ENCODE assay signal across 22 cellular contexts in genomic region chr2:233266481-233266880, GRCh38. TPM values are rescaled to one million over a fixed set of nuclear protein-coding genes. Genes with fewer than 3 reads are reported as not detected.
A peak's percentile ranks its signal among the peaks of the same experiment; 100 is the strongest.
DNase-seq lines count a peak whose midpoint lies in the region; ATAC-seq and TF ChIP-seq lines count a peak whose summit lies in the region.
"Had no signal": no experiment of that assay in that cellular context is flagged by ENCODE, and none has a peak within 500 bp of the region (broad histone marks: within the 10 kb centered on the region; RNA-seq: fewer than 3 reads in every experiment).

No MANE protein-coding gene starts in this region.

- no peaks in the 10 kb centered on the region for H3K27me3 ChIP-seq in CD4-positive, alpha-beta T cell (ENCODE audit: control insufficient read depth, insufficient read depth, low read length)
- H3K27me3 ChIP-seq in CD8-positive, alpha-beta memory T cell (ENCODE audit: insufficient read depth, low read length, poor library complexity, severe bottlenecking): no peaks in the 10 kb centered on the region
- H3K27me3 ChIP-seq: esophagus muscularis mucosa, gastroesophageal sphincter had no signal

- intact Hi-C loops in CD4-positive, alpha-beta T cell (cut with DNase I, micrococcal nuclease): loop anchor here (5.0 kb wide), 3 partner anchors 86 to 184 kb away; partner anchors contain the start of gene DGKD (in 1 of the 2)
- intact Hi-C loops in Calu3 (cut with micrococcal nuclease; ENCODE audit: unreplicated experiment): no loop called here

- no peak for DNase-seq in CD4-positive, alpha-beta T cell
- no peak for DNase-seq in CD8-positive, alpha-beta memory T cell
- DNase-seq in naive thymus-derived CD8-positive, alpha-beta T cell: no peak
- no peak for DNase-seq in stimulated activated naive CD4-positive, alpha-beta T cell (lab: John Stamatoyannopoulos, UW)
- DNase-seq in dedifferentiated amniotic fluid mesenchymal stem cell (ENCODE audit: extremely low spot score) (no peak), Calu3 (no peak)
- DNase-seq: activated gamma-delta T cell treated with Interleukin-2 at 50 U/mL for 16 hours; effector CD8-positive, alpha-beta T cell; Karpas-422; mesenchymal stem cell; NCI-H1930; NCI-H226; PC-3; SIG-M5; stimulated activated CD4-positive, alpha-beta T cell treated with anti-CD3 and anti-CD28 coated beads, Interleukin-1b, Interleukin-23, amount 100 ng/mL, for 48 hours had no signal

- no peak for TF ChIP-seq CTCF in CD4-positive, alpha-beta T cell (IDR thresholded peaks at IDR 0.05)
- TF ChIP-seq CTCF in Calu3 (IDR thresholded peaks at IDR 0.05; ENCODE audit: unreplicated experiment): no peak

- CTCF ChIA-PET in CD4-positive, alpha-beta T cell (lab: Charles Lee): interaction anchor here (0.5 kb wide), 1 partner anchor 8 kb away, joined by 3 read pairs; no protein-coding TSS in a partner anchor
- CTCF ChIA-PET in CD8-positive, alpha-beta memory T cell (lab: Charles Lee): interaction anchor here (1.7 to 5.2 kb wide), 2 partner anchors 15 to 59 kb away, joined by 4 to 23 read pairs; partner anchors contain the start of gene ATG16L1
- CTCF ChIA-PET in Calu3 (lab: Charles Lee): no interaction called here

- POLR2A ChIA-PET in CD4-positive, alpha-beta T cell (lab: Charles Lee): interaction anchor here (2.8 to 3.7 kb wide), 2 partner anchors 10 to 14 kb away, joined by 16 to 82 read pairs; partner anchors contain the start of gene ATG16L1
- POLR2A ChIA-PET in CD8-positive, alpha-beta memory T cell (lab: Charles Lee): interaction anchor here (0.6 kb wide), 2 partner anchors 496 to 529 kb away, joined by 3 read pairs; no protein-coding TSS in a partner anchor
- POLR2A ChIA-PET in naive thymus-derived CD8-positive, alpha-beta T cell (lab: Charles Lee): interaction anchor here (1.4 to 10.0 kb wide), 2 partner anchors 14 to 189 kb away, joined by 4 to 110 read pairs; partner anchors contain the start of gene ATG16L1

- no peaks in the 10 kb centered on the region for H3K9me3 ChIP-seq in CD4-positive, alpha-beta T cell (ENCODE audit: control insufficient read depth, low read length)
- H3K9me3 ChIP-seq in CD8-positive, alpha-beta memory T cell (ENCODE audit: low read length): no peaks in the 10 kb centered on the region
- H3K9me3 ChIP-seq: esophagus muscularis mucosa, gastroesophageal sphincter had no signal

- H3K36me3 ChIP-seq in CD8-positive, alpha-beta memory T cell (ENCODE audit: insufficient read depth, low read length): peaks cover 51% of the 10 kb centered on the region

- H3K27me3 Mint-ChIP-seq in CD4-positive, alpha-beta T cell: no peaks in the 10 kb centered on the region
- no peaks in the 10 kb centered on the region for H3K27me3 Mint-ChIP-seq in CD8-positive, alpha-beta memory T cell
- no peaks in the 10 kb centered on the region for H3K27me3 Mint-ChIP-seq in activated T-helper 17 cell treated with anti-CD3 and anti-CD28 coated beads, Interleukin-2, amount 50 U/mL, for 72 hours
- no peaks in the 10 kb centered on the region for H3K27me3 Mint-ChIP-seq in naive thymus-derived CD8-positive, alpha-beta T cell
- no peaks in the 10 kb centered on the region for H3K27me3 Mint-ChIP-seq in Calu3 (ENCODE audit: unreplicated experiment)

- no peaks in the 10 kb centered on the region for H3K9me3 Mint-ChIP-seq in CD4-positive, alpha-beta T cell
- H3K9me3 Mint-ChIP-seq in CD8-positive, alpha-beta memory T cell: no peaks in the 10 kb centered on the region
- H3K9me3 Mint-ChIP-seq in activated T-helper 17 cell treated with anti-CD3 and anti-CD28 coated beads, Interleukin-2, amount 50 U/mL, for 72 hours: no peaks in the 10 kb centered on the region
- no peaks in the 10 kb centered on the region for H3K9me3 Mint-ChIP-seq in naive thymus-derived CD8-positive, alpha-beta T cell
- H3K9me3 Mint-ChIP-seq in Calu3 (ENCODE audit: low read depth, unreplicated experiment): no peaks in the 10 kb centered on the region

- no peak overlapping the region for H3K4me3 ChIP-seq in CD8-positive, alpha-beta memory T cell (ENCODE audit: low read length)
- H3K4me3 ChIP-seq: esophagus muscularis mucosa, gastroesophageal sphincter had no signal

- peak overlapping the region; percentile 67 for H3K4me3 Mint-ChIP-seq in CD4-positive, alpha-beta T cell
- peak overlapping the region in 3 of 7 donors; percentile 6 to 62 (median 57) for H3K4me3 Mint-ChIP-seq in CD8-positive, alpha-beta memory T cell
- H3K4me3 Mint-ChIP-seq in activated T-helper 17 cell treated with anti-CD3 and anti-CD28 coated beads, Interleukin-2, amount 50 U/mL, for 72 hours: peak overlapping the region; percentile 91
- H3K4me3 Mint-ChIP-seq in naive thymus-derived CD8-positive, alpha-beta T cell: peak overlapping the region in 6 of 10 donors; percentile 26 to 87 (median 57)
- no peak overlapping the region for H3K4me3 Mint-ChIP-seq in Calu3 (ENCODE audit: low read depth, unreplicated experiment)

- peaks cover 96% of the 10 kb centered on the region for H3K36me3 Mint-ChIP-seq in CD4-positive, alpha-beta T cell (ENCODE audit: low read depth)
- H3K36me3 Mint-ChIP-seq in CD8-positive, alpha-beta memory T cell: peaks cover 41 to 84% (median 42%) of the 10 kb centered on the region in 3 donors
- H3K36me3 Mint-ChIP-seq in activated T-helper 17 cell treated with anti-CD3 and anti-CD28 coated beads, Interleukin-2, amount 50 U/mL, for 72 hours (ENCODE audit: low read depth): peaks cover 100% of the 10 kb centered on the region
- peaks cover 10 to 69% (median 51%) of the 10 kb centered on the region in 3 donors for H3K36me3 Mint-ChIP-seq in naive thymus-derived CD8-positive, alpha-beta T cell
- H3K36me3 Mint-ChIP-seq in Calu3 (ENCODE audit: insufficient read depth, unreplicated experiment): peaks cover 38% of the 10 kb centered on the region

- H3K27ac Mint-ChIP-seq in CD4-positive, alpha-beta T cell: peak overlapping the region; percentile 97
- peak overlapping the region; percentile 96 to 100 (median 98) for H3K27ac Mint-ChIP-seq in CD8-positive, alpha-beta memory T cell
- H3K27ac Mint-ChIP-seq in activated T-helper 17 cell treated with anti-CD3 and anti-CD28 coated beads, Interleukin-2, amount 50 U/mL, for 72 hours: peak overlapping the region; percentile 98
- peak overlapping the region; percentile 96 to 100 (median 98) for H3K27ac Mint-ChIP-seq in naive thymus-derived CD8-positive, alpha-beta T cell
- H3K27ac Mint-ChIP-seq in Calu3 (ENCODE audit: unreplicated experiment): no peak overlapping the region

- peak overlapping the region; percentile 88 for H3K27ac ChIP-seq in CD4-positive, alpha-beta T cell (ENCODE audit: low read depth, low read length)
- no peak overlapping the region for H3K27ac ChIP-seq in CD8-positive, alpha-beta memory T cell (ENCODE audit: low read depth, low read length)
- H3K27ac ChIP-seq: esophagus muscularis mucosa, gastroesophageal sphincter had no signal

- H3K4me1 ChIP-seq in CD8-positive, alpha-beta memory T cell (ENCODE audit: insufficient read depth, low read length): peaks cover 68% of the 10 kb centered on the region
- H3K4me1 ChIP-seq: esophagus muscularis mucosa, gastroesophageal sphincter had no signal

- no TSS peak for BruUV-seq in Calu3 (replicated peaks; lab: Mats Ljungman, UMichigan)

- peaks cover 74% of the 10 kb centered on the region for H3K4me1 Mint-ChIP-seq in CD4-positive, alpha-beta T cell (ENCODE audit: low read depth)
- peaks cover 72 to 80% (median 77%) of the 10 kb centered on the region in 3 donors for H3K4me1 Mint-ChIP-seq in CD8-positive, alpha-beta memory T cell
- H3K4me1 Mint-ChIP-seq in activated T-helper 17 cell treated with anti-CD3 and anti-CD28 coated beads, Interleukin-2, amount 50 U/mL, for 72 hours: peaks cover 62% of the 10 kb centered on the region
- H3K4me1 Mint-ChIP-seq in naive thymus-derived CD8-positive, alpha-beta T cell: peaks cover 37 to 78% (median 72%) of the 10 kb centered on the region in 4 donors
- no peaks in the 10 kb centered on the region for H3K4me1 Mint-ChIP-seq in Calu3 (ENCODE audit: low read depth, unreplicated experiment)

- no peak for ATAC-seq in CD4-positive, alpha-beta T cell (ENCODE audit: poor library complexity)
- ATAC-seq in activated T-helper 17 cell treated with anti-CD3 and anti-CD28 coated beads, Interleukin-2, amount 50 U/mL, for 72 hours (replicated peaks): no peak
- no peak for ATAC-seq in naive thymus-derived CD8-positive, alpha-beta T cell
- ATAC-seq: gastroesophageal sphincter, PC-3 had no signal

RNA-seq across cellular contexts. Expression of gene ATG16L1, which starts 15.0 kb away (rescaled TPM):
- 100 to 1,000 TPM; 134 to 135 TPM for total RNA-seq in CD4-positive, alpha-beta T cell
- total RNA-seq in CD8-positive, alpha-beta memory T cell: 10 to 100 TPM; 32.0 to 34.2 TPM
- 19.5 TPM for polyA plus RNA-seq in CD8-positive, alpha-beta memory T cell
- total RNA-seq in activated T-helper 17 cell treated with anti-CD3 and anti-CD28 coated beads, Interleukin-2, amount 50 U/mL, for 72 hours: 10 to 100 TPM; 24.5 to 34.1 TPM
- total RNA-seq in naive thymus-derived CD8-positive, alpha-beta T cell: 10 to 100 TPM; 76.4 to 78.5 TPM
- 10 to 100 TPM; 12.4 to 19.3 (median 15.7) TPM for polyA plus RNA-seq in naive thymus-derived CD8-positive, alpha-beta T cell
- 45.0 and 47.6 TPM in 2 replicates for total RNA-seq in Calu3 (2022)

RNA-seq across cellular contexts. Expression of gene SAG, which starts 41.1 kb away (rescaled TPM):
- under 1 TPM; 0.03 to 0.22 TPM for total RNA-seq in CD4-positive, alpha-beta T cell
- not detected for total RNA-seq in CD8-positive, alpha-beta memory T cell
- not detected for polyA plus RNA-seq in CD8-positive, alpha-beta memory T cell
- 1 to 10 TPM in 1 of 2 donors, under 1 TPM in 1; 0.04 to 1.7 TPM for total RNA-seq in activated T-helper 17 cell treated with anti-CD3 and anti-CD28 coated beads, Interleukin-2, amount 50 U/mL, for 72 hours
- total RNA-seq in naive thymus-derived CD8-positive, alpha-beta T cell: 1 to 10 TPM in 1 of 2 experiments, not detected in 1; 1.2 TPM
- not detected for polyA plus RNA-seq in naive thymus-derived CD8-positive, alpha-beta T cell
- total RNA-seq in Calu3 (2022): not detected in 2 replicates
- total RNA-seq: cerebellum, esophagus muscularis mucosa, PC-3, posterior vena cava, ureter had no signal
- polyA plus RNA-seq: neural cell had no signal
